22 cellular contexts compared by ENCODE assay signal in genomic region chr9:116115731-116116353, GRCh38. TPM values are rescaled to one million over a fixed set of nuclear protein-coding genes. Genes with fewer than 3 reads are reported as not detected.
DNase-seq lines count a peak whose midpoint lies in the region; ATAC-seq and TF ChIP-seq lines count a peak whose summit lies in the region.
"Had no signal": no experiment of that assay in that cellular context is flagged by ENCODE, and none has a peak within 500 bp of the region (broad histone marks: within the 10 kb centered on the region; RNA-seq: fewer than 3 reads in every experiment).

No MANE protein-coding gene starts in this region.

- H3K23ac ChIP-seq in mesenchymal stem cell (ENCODE audit: low read length in 2 of 2) = no peak overlapping the region

- DNase-seq in AG08395 (ENCODE audit: low spot score) = peak; percentile 68
- peak; percentile 25 for DNase-seq in HFFc6
- no peak for DNase-seq in chondrocyte (ENCODE audit: low spot score)
- no peak for DNase-seq in mesenchymal stem cell
- DNase-seq in CD14-positive monocyte (ENCODE audit: low spot score) = no peak
- no peak for DNase-seq in activated CD4-positive, alpha-beta T cell treated with anti-CD3 and anti-CD28 coated beads for 48 hours
- DNase-seq: effector memory CD4-positive, alpha-beta T cell; foreskin melanocyte; mucosa of descending colon; NCI-H1417 treated with DMSO at 0.1 percent for 48 hours; Peyer's patch; SK-N-SH; stimulated activated CD4-positive, alpha-beta T cell treated with anti-CD3 and anti-CD28 coated beads, Interleukin-15, amount 100 ng/mL, for 24 hours; stimulated activated naive B cell treated with anti-CD40 and anti-IgM and Interleukin-4, amounts not matched to agents 10 μg/mL and 1 μg/mL and 100 μg/mL, for 72 hours; T1000 had no signal

- WGBS in mesenchymal stem cell = 81% methylated on average over 5 of the region's 6 CpGs

- H3K18ac ChIP-seq in mesenchymal stem cell (ENCODE audit: low read depth in 1 of 2, low read length in 2 of 2) = no peak overlapping the region

- ATAC-seq in HG03521 (IDR thresholded peaks at IDR 0.05; ENCODE audit: unreplicated experiment) = no peak
- ATAC-seq in HG02885 (IDR thresholded peaks at IDR 0.05; ENCODE audit: poor library complexity, unreplicated experiment) = no peak
- ATAC-seq: activated CD4-positive, CD25-positive, alpha-beta regulatory T cell treated with anti-CD3 and anti-CD28 coated beads, Interleukin-2, amount 50 U/mL, for 24 hours; left lobe of liver; mucosa of descending colon; stimulated activated naive B cell treated with anti-CD40 and anti-IgM and Interleukin-4, amounts not matched to agents 10 μg/mL and 1 μg/mL and 100 μg/mL, for 72 hours had no signal

- H3K27ac Mint-ChIP-seq in HFFc6 (peak overlapping the region; percentile 8; the same call in 1 of the 2 replicates), chondrocyte (ENCODE audit: unreplicated experiment) (peak overlapping the region; percentile 75), CD14-positive monocyte (no peak overlapping the region)
- H3K27ac Mint-ChIP-seq: stimulated activated naive B cell treated with anti-CD40 and anti-IgM and Interleukin-4, amounts not matched to agents 10 μg/mL and 1 μg/mL and 100 μg/mL, for 72 hours; type B pancreatic cell had no signal

- no peak overlapping the region for H2BK5ac ChIP-seq in mesenchymal stem cell (ENCODE audit: low read depth, low read length, poor library complexity, severe bottlenecking)

- no peaks in the 10 kb centered on the region for H3K4me1 ChIP-seq in mesenchymal stem cell (ENCODE audit: control insufficient read depth, insufficient read depth, low read depth, low read length)
- H3K4me1 ChIP-seq: Peyer's patch had no signal

- no peak overlapping the region for H3K27ac ChIP-seq in mesenchymal stem cell (ENCODE audit: low read length, poor library complexity, severe bottlenecking)
- H3K27ac ChIP-seq: KMS-11, Peyer's patch had no signal

- no peaks in the 10 kb centered on the region for H3K27me3 Mint-ChIP-seq in HFFc6 (ENCODE audit: insufficient read depth)
- no peaks in the 10 kb centered on the region for H3K27me3 Mint-ChIP-seq in chondrocyte (ENCODE audit: low read depth)
- H3K27me3 Mint-ChIP-seq in CD14-positive monocyte (ENCODE audit: low read depth in 3 of 3) = no peaks in the 10 kb centered on the region
- H3K27me3 Mint-ChIP-seq: stimulated activated naive B cell treated with anti-CD40 and anti-IgM and Interleukin-4, amounts not matched to agents 10 μg/mL and 1 μg/mL and 100 μg/mL, for 72 hours; type B pancreatic cell had no signal

- peaks cover 28% of the 10 kb centered on the region for H3K4me1 Mint-ChIP-seq in HFFc6 (ENCODE audit: low read depth)
- H3K4me1 Mint-ChIP-seq in chondrocyte (ENCODE audit: low read depth) = peaks cover 6% of the 10 kb centered on the region
- H3K4me1 Mint-ChIP-seq in CD14-positive monocyte = no peaks in the 10 kb centered on the region
- H3K4me1 Mint-ChIP-seq: stimulated activated naive B cell treated with anti-CD40 and anti-IgM and Interleukin-4, amounts not matched to agents 10 μg/mL and 1 μg/mL and 100 μg/mL, for 72 hours had no signal

- TF ChIP-seq CTCF in HFFc6 (IDR thresholded peaks at IDR 0.05) (no peak), chondrocyte (IDR thresholded peaks at IDR 0.05) (no peak), CD14-positive monocyte (IDR thresholded peaks at IDR 0.05) (no peak)

- no peaks in the 10 kb centered on the region for H3K27me3 ChIP-seq in mesenchymal stem cell (ENCODE audit: control insufficient read depth in 1 of 2, insufficient read depth in 1 of 2, low read length in 2 of 2)
- H3K27me3 ChIP-seq: Peyer's patch had no signal

- no peak overlapping the region for H4K91ac ChIP-seq in mesenchymal stem cell (ENCODE audit: low read length)

- no peaks in the 10 kb centered on the region for H3K79me1 ChIP-seq in mesenchymal stem cell (replicated peaks; ENCODE audit: low read length, poor library complexity, severe bottlenecking)

- no peak overlapping the region for H2BK15ac ChIP-seq in mesenchymal stem cell (ENCODE audit: low read depth, poor library complexity, severe bottlenecking)

- H2AK5ac ChIP-seq in mesenchymal stem cell (ENCODE audit: low read length, severe bottlenecking) = no peak overlapping the region

- H3K9ac ChIP-seq in mesenchymal stem cell (ENCODE audit: low read length) = peak overlapping the region; percentile 45
- H3K9ac ChIP-seq: KMS-11, SK-N-SH had no signal

- no peak overlapping the region for H2BK120ac ChIP-seq in mesenchymal stem cell (ENCODE audit: low read depth, low read length)

- no peaks in the 10 kb centered on the region for H3K36me3 ChIP-seq in mesenchymal stem cell (ENCODE audit: control insufficient read depth in 1 of 2, insufficient read depth in 2 of 2, low read depth in 1 of 2, low read length in 2 of 2)
- H3K36me3 ChIP-seq: Peyer's patch had no signal

- H3K36me3 Mint-ChIP-seq in HFFc6 (ENCODE audit: low read depth) = peaks cover 5% of the 10 kb centered on the region; the same call in 1 of the 2 replicates
- peaks cover under 1% of the 10 kb centered on the region for H3K36me3 Mint-ChIP-seq in chondrocyte (ENCODE audit: low read depth)
- H3K36me3 Mint-ChIP-seq in CD14-positive monocyte = no peaks in the 10 kb centered on the region
- H3K36me3 Mint-ChIP-seq: stimulated activated naive B cell treated with anti-CD40 and anti-IgM and Interleukin-4, amounts not matched to agents 10 μg/mL and 1 μg/mL and 100 μg/mL, for 72 hours; type B pancreatic cell had no signal

- H3K9me3 ChIP-seq in mesenchymal stem cell (ENCODE audit: control insufficient read depth, low read length) = no peaks in the 10 kb centered on the region
- H3K9me3 ChIP-seq: mucosa of descending colon, Peyer's patch, SK-N-SH had no signal

- H2AFZ ChIP-seq in mesenchymal stem cell (ENCODE audit: low read depth, low read length) = no peak overlapping the region

- no peak overlapping the region for H3K4me2 ChIP-seq in mesenchymal stem cell (ENCODE audit: low read length, poor library complexity, severe bottlenecking)
- H3K4me2 ChIP-seq: KMS-11, SK-N-SH had no signal

- no peak overlapping the region for H3K14ac ChIP-seq in mesenchymal stem cell (ENCODE audit: low read length in 2 of 2)

- H3K4me3 Mint-ChIP-seq in HFFc6 (peak overlapping the region; percentile 50), chondrocyte (ENCODE audit: unreplicated experiment) (no peak overlapping the region), CD14-positive monocyte (no peak overlapping the region)
- H3K4me3 Mint-ChIP-seq: stimulated activated naive B cell treated with anti-CD40 and anti-IgM and Interleukin-4, amounts not matched to agents 10 μg/mL and 1 μg/mL and 100 μg/mL, for 72 hours; type B pancreatic cell had no signal

- H3K4me3 ChIP-seq in mesenchymal stem cell (ENCODE audit: insufficient read depth in 1 of 2, low read depth in 1 of 2, low read length in 2 of 2) = peak overlapping the region in 1 of 2 experiments; percentile 49
- H3K4me3 ChIP-seq: mucosa of descending colon, Peyer's patch had no signal

- no peaks in the 10 kb centered on the region for H3K9me3 Mint-ChIP-seq in HFFc6
- peaks cover 10% of the 10 kb centered on the region for H3K9me3 Mint-ChIP-seq in chondrocyte (ENCODE audit: low read depth)
- H3K9me3 Mint-ChIP-seq in CD14-positive monocyte = peaks cover 0 to 8% (median 5%) of the 10 kb centered on the region in 7 donors

- intact Hi-C loops in CD14-positive monocyte (cut with micrococcal nuclease) = no loop called here

- no peak overlapping the region for H4K8ac ChIP-seq in mesenchymal stem cell (ENCODE audit: low read length)

- no peak overlapping the region for H2BK12ac ChIP-seq in mesenchymal stem cell (ENCODE audit: low read length in 2 of 2)

- no peak overlapping the region for H3K4ac ChIP-seq in mesenchymal stem cell (ENCODE audit: low read depth in 1 of 2, low read length in 2 of 2)

RNA-seq across cellular contexts. Expression of gene PAPPA, which starts 37.7 kb away (rescaled TPM):
- 10 to 100 TPM in 5 of 6 experiments, 1 to 10 TPM in 1; 8.2 to 13.2 (median 12.3) TPM for total RNA-seq in HFFc6 (2021; fragmentation: NEBNext Ultra II Directional; extraction: Animal tissue kit (Norgen Biotek cat#: 25700))
- 143 to 222 TPM (median 219 TPM) in 3 replicates for total RNA-seq in chondrocyte
- polyA plus RNA-seq in mesenchymal stem cell (2013, experiment 1 of 2) = 90.6 TPM
- polyA plus RNA-seq in mesenchymal stem cell (2013, experiment 2 of 2) = 85.6 TPM
- polyA plus RNA-seq in CD14-positive monocyte = not detected
- total RNA-seq: activated CD8-positive, alpha-beta memory T cell treated with anti-CD3 and anti-CD28 coated beads for 36 hours had no signal

Comparison
In these comparisons a context has a peak if more than half of its experiments do, and no peak if none do; other contexts are left out.
1. DNase-seq: peak in AG08395 (single experiment) and HFFc6 (single experiment); none in chondrocyte (single experiment), mesenchymal stem cell (single experiment), CD14-positive monocyte (single experiment) and activated CD4-positive, alpha-beta T cell treated with anti-CD3 and anti-CD28 coated beads for 48 hours (single experiment).
2. H3K27ac Mint-ChIP-seq: peak in HFFc6 (single experiment) and chondrocyte (single experiment); none in CD14-positive monocyte (0 of 7).
3. RNA of gene PAPPA, which starts 37.7 kb away (total RNA-seq): 143 to 222 TPM in chondrocyte; 8.2 to 13.2 TPM in HFFc6; every median in the first group is over 10 times any median in the second.